In the genomic region with DNA sequence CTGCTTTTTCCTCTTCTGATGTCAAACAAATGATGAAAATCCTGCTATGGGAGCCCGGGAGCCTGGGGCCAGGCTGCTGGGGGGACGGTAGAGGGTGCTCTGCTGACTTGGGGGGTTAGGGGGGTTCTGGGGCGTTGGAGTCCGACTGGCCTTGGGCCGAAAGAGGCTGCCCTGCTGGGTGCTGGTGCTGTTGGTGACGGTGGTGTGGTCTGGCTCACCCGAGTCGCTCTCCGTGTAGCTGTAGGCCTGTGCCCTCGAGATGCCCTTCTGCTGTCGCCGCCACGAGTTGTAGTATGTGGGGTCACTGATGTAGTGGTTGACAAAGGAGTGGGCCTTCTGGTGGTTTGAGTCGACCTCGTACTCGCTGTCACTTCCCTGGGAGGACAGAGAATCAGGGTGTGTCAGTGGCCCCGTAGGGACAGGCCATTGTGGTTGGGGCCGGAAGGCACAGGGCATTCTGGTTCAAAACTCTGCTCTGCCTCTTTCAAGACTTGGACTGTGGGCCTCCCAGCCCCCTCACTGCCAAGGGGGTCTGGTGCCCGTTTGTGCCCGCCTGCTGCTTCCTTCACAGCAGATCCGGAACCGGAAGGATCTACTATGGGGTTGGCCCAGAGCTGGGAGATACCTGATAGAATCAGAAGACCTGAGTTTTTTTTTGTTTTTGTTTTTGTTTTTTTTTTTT, we compare ENCODE assay signal across 1 cellular context.
TF ChIP-seq lines count a peak whose summit lies in the region.

No MANE protein-coding gene starts in this region.

TF ChIP-seq in IMR-90, 13 proteins besides CTCF, POLR2A, EP300 and RAD21:
- TF ChIP-seq MAZ (IDR thresholded peaks at IDR 0.05; ENCODE audit: borderline replicate concordance, low read depth, low read length) (no peak), SMC3 (IDR thresholded peaks at IDR 0.05; ENCODE audit: low read depth, low read length) (no peak)
